Comparison of ENCODE assay signal across 12 cellular contexts in the genomic region with DNA sequence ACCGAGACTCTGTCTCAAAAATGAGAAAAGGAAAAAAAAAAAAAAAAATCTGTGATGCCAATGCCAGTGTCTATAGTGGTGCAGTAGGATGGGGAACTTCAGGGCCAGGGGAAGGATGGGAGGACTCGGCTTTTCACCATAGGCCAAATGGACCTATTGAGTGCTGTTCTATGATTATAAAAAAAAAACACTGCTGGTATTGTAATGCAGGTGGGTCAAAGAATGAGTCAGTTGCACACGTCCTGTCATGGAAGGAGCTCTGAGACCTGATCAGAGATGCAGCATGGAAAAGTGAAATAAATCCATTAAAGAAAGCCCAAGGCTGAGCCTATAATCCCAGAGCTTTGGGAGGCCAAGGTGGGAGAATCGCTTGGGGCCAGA. TPM values are rescaled to one million over a fixed set of nuclear protein-coding genes. Genes with fewer than 3 reads are reported as not detected.
DNase-seq lines count a peak whose midpoint lies in the region; ATAC-seq and TF ChIP-seq lines count a peak whose summit lies in the region.
"Had no signal": no experiment of that assay in that cellular context is flagged by ENCODE, and none has a peak within 500 bp of the region (broad histone marks: within the 10 kb centered on the region; RNA-seq: fewer than 3 reads in every experiment).

No MANE protein-coding gene starts in this region.

- H3K4me2 ChIP-seq in IMR-90 (ENCODE audit: low read depth, low read length), result no peak overlapping the region

- peak overlapping the region; percentile 95 for H3K4ac ChIP-seq in IMR-90 (ENCODE audit: low read depth, low read length)

- H3K27me3 Mint-ChIP-seq in central memory CD8-positive, alpha-beta T cell, result no peaks in the 10 kb centered on the region
- H3K27me3 Mint-ChIP-seq in nephron (ENCODE audit: low read depth), result no peaks in the 10 kb centered on the region

- H3K4me1 Mint-ChIP-seq in central memory CD8-positive, alpha-beta T cell, result peaks cover 46% of the 10 kb centered on the region
- peaks cover 31% of the 10 kb centered on the region for H3K4me1 Mint-ChIP-seq in nephron

- intact Hi-C loops in IMR-90 (cut with micrococcal nuclease), result no loop called here

- no peak overlapping the region for H3K9ac ChIP-seq in IMR-90 (ENCODE audit: low read depth, low read length)

- peak overlapping the region; percentile 22; the same call in 1 of the 2 replicates for H3K4me3 ChIP-seq in AG10803 (ENCODE audit: low read length)
- H3K4me3 ChIP-seq in IMR-90 (ENCODE audit: insufficient read depth, low read depth, low read length), result no peak overlapping the region
- H3K4me3 ChIP-seq: testis had no signal

- no peaks in the 10 kb centered on the region for H3K27me3 ChIP-seq in IMR-90 (ENCODE audit: control insufficient read depth, insufficient read depth, low read length)
- H3K27me3 ChIP-seq: testis had no signal

- no peaks in the 10 kb centered on the region for H3K9me3 ChIP-seq in IMR-90 (ENCODE audit: control insufficient read depth, insufficient read depth, low read length)
- H3K9me3 ChIP-seq: testis had no signal

- H2BK120ac ChIP-seq in IMR-90 (ENCODE audit: low read depth, low read length), result peak overlapping the region; percentile 73

- peak overlapping the region; percentile 28; the same call in 1 of the 2 replicates for H3K18ac ChIP-seq in IMR-90 (ENCODE audit: low read depth, low read length)

- POLR2A ChIA-PET in IMR-90 (lab: Charles Lee; ENCODE audit: unreplicated experiment), result no interaction called here

- TF ChIP-seq RAD21 in IMR-90 (IDR thresholded peaks at IDR 0.05; ENCODE audit: low read length), result no peak

- TF ChIP-seq CTCF in AG10803 (conservative IDR thresholded peaks at IDR 0.05; ENCODE audit: low read length) (no peak), IMR-90 (conservative IDR thresholded peaks at IDR 0.05; ENCODE audit: low read depth, low read length) (no peak), nephron (IDR thresholded peaks at IDR 0.05; ENCODE audit: unreplicated experiment in 3 of 3) (no peak)

- in situ Hi-C loops in IMR-90 (cut with MboI; ENCODE audit: low sequenced_read_pairs), result no loop called here

- H2BK20ac ChIP-seq in IMR-90 (ENCODE audit: low read depth, low read length), result peak overlapping the region; percentile 67

- H3K4me1 ChIP-seq in IMR-90 (ENCODE audit: control insufficient read depth, insufficient read depth, low read length), result peaks cover 18% of the 10 kb centered on the region

- no peak for TF ChIP-seq POLR2A in IMR-90 (IDR thresholded peaks at IDR 0.05; ENCODE audit: low read depth, low read length)

- dilution Hi-C loops in IMR-90 (cut with HindIII; ENCODE audit: low sequenced_read_pairs, unreplicated experiment), result no loop called here

- H3K4me3 Mint-ChIP-seq in central memory CD8-positive, alpha-beta T cell, result no peak overlapping the region
- peak overlapping the region in 1 of 3 experiments; percentile 37 for H3K4me3 Mint-ChIP-seq in nephron

- peak overlapping the region; percentile 90 for H3K14ac ChIP-seq in IMR-90 (replicated peaks; ENCODE audit: low read depth, low read length)

- no peak for ATAC-seq in IMR-90 (ENCODE audit: low read depth)
- no peak for ATAC-seq in central memory CD8-positive, alpha-beta T cell (replicated peaks; ENCODE audit: extremely low read depth, poor library complexity, severe bottlenecking)
- ATAC-seq in GM19467 (IDR thresholded peaks at IDR 0.05; ENCODE audit: unreplicated experiment), result no peak
- ATAC-seq in HG02870 (IDR thresholded peaks at IDR 0.05; ENCODE audit: unreplicated experiment), result no peak

- H3K36me3 Mint-ChIP-seq in central memory CD8-positive, alpha-beta T cell (ENCODE audit: insufficient read depth), result peaks cover 60% of the 10 kb centered on the region
- H3K36me3 Mint-ChIP-seq in nephron (ENCODE audit: low read depth), result peaks cover 24% of the 10 kb centered on the region

- no TSS peak for BruUV-seq in IMR-90 (replicated peaks; lab: Mats Ljungman, UMichigan)

- peak overlapping the region; percentile 85 for H2AK9ac ChIP-seq in IMR-90 (replicated peaks; ENCODE audit: low read depth, low read length, poor library complexity)

- H3K23ac ChIP-seq in IMR-90 (ENCODE audit: low read depth, low read length), result peak overlapping the region; percentile 56

- H3K27ac ChIP-seq in IMR-90 (ENCODE audit: insufficient read depth, low read length), result peak overlapping the region; percentile 50; the same call in 1 of the 2 replicates

- DNase-seq in AG10803 (ENCODE audit: low read depth) (no peak), IMR-90 (no peak), NCI-H526 treated with DMSO at 0.1 percent for 48 hours (lab: John Stamatoyannopoulos, UW) (no peak), iPS-NIHi7 (ENCODE audit: extremely low spot score) (no peak)
- DNase-seq in central memory CD8-positive, alpha-beta T cell (ENCODE audit: low spot score in 2 of 2), result no peak
- DNase-seq: activated CD4-positive, alpha-beta T cell treated with anti-CD3 and anti-CD28 coated beads for 4 hours; Karpas-422; NCI-H446 treated with DMSO at 0.1 percent for 48 hours; testis had no signal

- peak overlapping the region; percentile 94 for H2AK5ac ChIP-seq in IMR-90 (ENCODE audit: low read depth, low read length)

- peak overlapping the region; percentile 30 to 84; a peak in 2 of 4 replicates for H4K8ac ChIP-seq in IMR-90 (ENCODE audit: low read depth in 2 of 2, low read length in 2 of 2)

- peak overlapping the region; percentile 18 for H2AFZ ChIP-seq in IMR-90 (replicated peaks; ENCODE audit: low read length, poor library complexity)

- H2BK15ac ChIP-seq in IMR-90 (ENCODE audit: low read depth, low read length), result peak overlapping the region; percentile 54; the same call in 2 of the 3 replicates

- no peaks in the 10 kb centered on the region for H3K9me3 Mint-ChIP-seq in central memory CD8-positive, alpha-beta T cell
- no peaks in the 10 kb centered on the region for H3K9me3 Mint-ChIP-seq in nephron

- peak overlapping the region; percentile 22 for H3K27ac Mint-ChIP-seq in central memory CD8-positive, alpha-beta T cell (ENCODE audit: low read depth)
- H3K27ac Mint-ChIP-seq in nephron, result peak overlapping the region in 2 of 3 experiments; percentile 75 to 82

- H4K20me1 ChIP-seq in IMR-90 (ENCODE audit: insufficient read depth, low read length), result peaks cover 28% of the 10 kb centered on the region

- peak overlapping the region; percentile 59 for H2BK5ac ChIP-seq in IMR-90 (ENCODE audit: low read depth, low read length, poor library complexity, severe bottlenecking)

- H4K91ac ChIP-seq in IMR-90 (ENCODE audit: insufficient read depth, low read depth, low read length), result peak overlapping the region; percentile 81

- CTCF ChIA-PET in IMR-90 (lab: Yijun Ruan, JAX), result no interaction called here

- peaks cover 22% of the 10 kb centered on the region for H3K9me1 ChIP-seq in IMR-90 (ENCODE audit: insufficient read depth, low read length)

- H4K5ac ChIP-seq in IMR-90 (ENCODE audit: low read depth, low read length), result no peak overlapping the region

- H3K56ac ChIP-seq in IMR-90 (ENCODE audit: extremely low read depth, insufficient read depth, low read length), result peak overlapping the region; percentile 66; the same call in 1 of the 2 replicates

- H3K79me1 ChIP-seq in IMR-90 (ENCODE audit: low read depth in 1 of 2, low read length in 2 of 2), result peaks cover 21 to 47% of the 10 kb centered on the region in 2 experiments

- WGBS in IMR-90 (ENCODE audit: extremely low coverage in 2 of 2, insufficient read length in 1 of 2), 2 experiments, result 100% methylated on average over 2 of the region's 4 CpGs; no CpG with 5 or more reads in 1 of the 2 experiments

- H3K36me3 ChIP-seq in IMR-90 (ENCODE audit: control insufficient read depth, insufficient read depth, low read length), result peaks cover 20% of the 10 kb centered on the region

TF ChIP-seq in IMR-90, 13 proteins besides CTCF, POLR2A, EP300 and RAD21 (continues in another document):
- TF ChIP-seq RFX5 (IDR thresholded peaks at IDR 0.05; ENCODE audit: low read depth, low read length) (no peak), MAFK (IDR thresholded peaks at IDR 0.05; ENCODE audit: low read depth, low read length) (no peak), USF2 (IDR thresholded peaks at IDR 0.05; ENCODE audit: low read depth, low read length) (no peak), BHLHE40 (IDR thresholded peaks at IDR 0.05; ENCODE audit: low read depth, low read length) (no peak), NFE2L2 (IDR thresholded peaks at IDR 0.05; ENCODE audit: low read depth, low read length) (no peak)
- TF ChIP-seq, protein P1, sequence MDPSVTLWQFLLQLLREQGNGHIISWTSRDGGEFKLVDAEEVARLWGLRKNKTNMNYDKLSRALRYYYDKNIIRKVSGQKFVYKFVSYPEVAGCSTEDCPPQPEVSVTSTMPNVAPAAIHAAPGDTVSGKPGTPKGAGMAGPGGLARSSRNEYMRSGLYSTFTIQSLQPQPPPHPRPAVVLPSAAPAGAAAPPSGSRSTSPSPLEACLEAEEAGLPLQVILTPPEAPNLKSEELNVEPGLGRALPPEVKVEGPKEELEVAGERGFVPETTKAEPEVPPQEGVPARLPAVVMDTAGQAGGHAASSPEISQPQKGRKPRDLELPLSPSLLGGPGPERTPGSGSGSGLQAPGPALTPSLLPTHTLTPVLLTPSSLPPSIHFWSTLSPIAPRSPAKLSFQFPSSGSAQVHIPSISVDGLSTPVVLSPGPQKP (IDR thresholded peaks at IDR 0.05; ENCODE audit: borderline replicate concordance, low read depth, low read length), result no peak

RNA-seq across cellular contexts. Expression of gene DNAJB1, which starts 7.0 kb away (rescaled TPM):
- 82.5 and 88.2 TPM in 2 replicates for total RNA-seq in IMR-90 (2012; rRNA removed)
- polyA plus RNA-seq in IMR-90 (2012; rRNA removed), result 91.1 and 95.4 TPM in 2 replicates
- polyA plus RNA-seq in IMR-90 (2012; cell fraction: cytosol; rRNA removed), result 73.4 and 172 TPM in 2 replicates
- 38.3 and 63.8 TPM in 2 replicates for polyA plus RNA-seq in IMR-90 (2012; cell fraction: nucleus; rRNA removed; ENCODE audit: low replicate concordance)

RNA-seq across cellular contexts. Expression of gene GIPC1, which starts 15.3 kb away (rescaled TPM):
- 74.2 and 77.5 TPM in 2 replicates for total RNA-seq in IMR-90 (2012; rRNA removed)
- polyA plus RNA-seq in IMR-90 (2012; rRNA removed), result 133 and 153 TPM in 2 replicates
- 151 and 196 TPM in 2 replicates for polyA plus RNA-seq in IMR-90 (2012; cell fraction: cytosol; rRNA removed)
- 93.4 and 205 TPM in 2 replicates for polyA plus RNA-seq in IMR-90 (2012; cell fraction: nucleus; rRNA removed; ENCODE audit: low replicate concordance)

RNA-seq across cellular contexts. Expression of gene TECR, which starts 18.2 kb away (rescaled TPM):
- 35.8 and 46.2 TPM in 2 replicates for total RNA-seq in IMR-90 (2012; rRNA removed)
- polyA plus RNA-seq in IMR-90 (2012; rRNA removed), result 81.2 and 102 TPM in 2 replicates
- polyA plus RNA-seq in IMR-90 (2012; cell fraction: cytosol; rRNA removed), result 74.3 and 124 TPM in 2 replicates
- polyA plus RNA-seq in IMR-90 (2012; cell fraction: nucleus; rRNA removed; ENCODE audit: low replicate concordance), result 111 and 215 TPM in 2 replicates

RNA-seq across cellular contexts. Expression of gene PTGER1, which starts 36.1 kb away (rescaled TPM):
- 0.28 and 0.54 TPM in 2 replicates for total RNA-seq in IMR-90 (2012; rRNA removed)
- 0.60 and 1.6 TPM in 2 replicates for polyA plus RNA-seq in IMR-90 (2012; rRNA removed)
- polyA plus RNA-seq in IMR-90 (2012; cell fraction: cytosol; rRNA removed), result 0.90 and 2.7 TPM in 2 replicates
- polyA plus RNA-seq in IMR-90 (2012; cell fraction: nucleus; rRNA removed; ENCODE audit: low replicate concordance), result 0.52 and 2.4 TPM in 2 replicates
